In genomic region chr9:128409450-128409849, GRCh38 we compare ENCODE assay signal across 3 cellular contexts.
TF ChIP-seq lines count a peak whose summit lies in the region.

No MANE protein-coding gene starts in this region.

TF ChIP-seq in GM23338, 12 proteins besides CTCF, POLR2A, EP300 and RAD21:
- TF ChIP-seq ZNF114 (CRISPR knock-in tag; IDR thresholded peaks at IDR 0.05) (no peak), EZH2 (IDR thresholded peaks at IDR 0.05; ENCODE audit: low read depth, unreplicated experiment) (peak; percentile 9)

TF ChIP-seq in WTC11, 78 proteins besides CTCF, POLR2A, EP300 and RAD21:
- TF ChIP-seq HMGA2 (CRISPR knock-in tag; IDR thresholded peaks at IDR 0.05) (0 out of 2 replicates have a peak, but pooled peaks have one; percentile 4), TEAD1 (CRISPR knock-in tag; IDR thresholded peaks at IDR 0.05) (no peak)

TF ChIP-seq in H1, 55 proteins besides CTCF, POLR2A, EP300 and RAD21:
- TF ChIP-seq SUZ12 (IDR thresholded peaks at IDR 0.05; ENCODE audit: low read length) (peak; percentile 60; the same call in 1 of the 2 replicates), RBBP5 (IDR thresholded peaks at IDR 0.05; ENCODE audit: borderline replicate concordance, low read depth, low read length) (no peak)
TF ChIP-seq in H1: peak in this region for 1.
